Comparison of ENCODE assay signal across 8 cellular contexts in genomic region chr3:169772951-169773816, GRCh38. TPM values are rescaled to one million over a fixed set of nuclear protein-coding genes. Genes with fewer than 3 reads are reported as not detected.
A peak's percentile ranks its signal among the peaks of the same experiment; 100 is the strongest.
DNase-seq lines count a peak whose midpoint lies in the region; ATAC-seq, FAIRE-seq and TF ChIP-seq lines count a peak whose summit lies in the region.

Gene MYNN, plus strand, starts transcription at chr3:169773396. Its CDS starts 900 bp downstream, at chr3:169774296.

- H3K4me3 ChIP-seq in GM08714 (ENCODE audit: low read length) (peak within 1 kb of the TSS; percentile 77), pancreas (peak within 1 kb of the TSS; percentile 60 to 83 (median 72)), tibial artery (peak within 1 kb of the TSS; percentile 61 to 90)

- peaks cover 0 to 8% (median 0%) of the 10 kb centered on the region in 3 donors for H3K36me3 ChIP-seq in pancreas
- H3K36me3 ChIP-seq in tibial artery, result peaks cover 21 to 26% (median 24%) of the 10 kb centered on the region in 3 donors

- H3K9me3 ChIP-seq in pancreas (no peaks in the 10 kb centered on the region), tibial artery (no peaks in the 10 kb centered on the region)

- H3K9me3 Mint-ChIP-seq in HFFc6, result no peaks in the 10 kb centered on the region
- H3K9me3 Mint-ChIP-seq in activated naive CD8-positive, alpha-beta T cell (ENCODE audit: low read depth), result no peaks in the 10 kb centered on the region

- H3K36me3 Mint-ChIP-seq in HFFc6 (ENCODE audit: low read depth), result peaks cover 21% of the 10 kb centered on the region
- peaks cover 7% of the 10 kb centered on the region for H3K36me3 Mint-ChIP-seq in activated naive CD8-positive, alpha-beta T cell

- H3K27me3 ChIP-seq in pancreas (no peaks in the 10 kb centered on the region), tibial artery (no peaks in the 10 kb centered on the region)

- intact Hi-C loops in Right ventricle myocardium inferior (cut with DNase I) (loop anchor here (10.0 kb wide), 1 partner anchor 192 kb away; the partner anchor contains the start of gene SEC62), pancreas (cut with DNase I) (no loop called here), tibial artery (cut with DNase I; ENCODE audit: low total_unique reads) (no loop called here)

- H3K27ac ChIP-seq in pancreas, result peak within 1 kb of the TSS; percentile 95 to 99 (median 99)
- peak within 1 kb of the TSS; percentile 93 to 96 for H3K27ac ChIP-seq in tibial artery

- DNase-seq in HFFc6, result peak; percentile 82
- peak; percentile 48 for DNase-seq in NCI-H1048 (lab: John Stamatoyannopoulos, UW)
- DNase-seq in SKM-1 (lab: John Stamatoyannopoulos, UW; ENCODE audit: unreplicated experiment), result peak; percentile 86
- peak; percentile 97 for DNase-seq in Right ventricle myocardium inferior (ENCODE audit: missing footprints)
- DNase-seq in pancreas, result peak; percentile 86 to 95 (median 92)
- DNase-seq in tibial artery, result peak; percentile 92 to 95

- TF ChIP-seq CTCF in HFFc6 (IDR thresholded peaks at IDR 0.05) (peak; percentile 51), pancreas (IDR thresholded peaks at IDR 0.05) (no peak), tibial artery (IDR thresholded peaks at IDR 0.05) (no peak)

- ATAC-seq in Right ventricle myocardium inferior (peak; percentile 93), pancreas (peak; percentile 87 to 96 (median 90))

- peaks cover 7% of the 10 kb centered on the region for H3K27me3 Mint-ChIP-seq in HFFc6 (ENCODE audit: insufficient read depth)
- no peaks in the 10 kb centered on the region for H3K27me3 Mint-ChIP-seq in activated naive CD8-positive, alpha-beta T cell

- FAIRE-seq in pancreas (lab: Jason Lieb, UNC), result no peak

- peak within 1 kb of the TSS; percentile 99 for H3K27ac Mint-ChIP-seq in HFFc6
- peak within 1 kb of the TSS; percentile 100 for H3K27ac Mint-ChIP-seq in activated naive CD8-positive, alpha-beta T cell

- H3K4me1 ChIP-seq in pancreas, result peaks cover 12 to 23% (median 22%) of the 10 kb centered on the region in 3 donors
- peaks cover 0 to 24% (median 20%) of the 10 kb centered on the region in 4 donors for H3K4me1 ChIP-seq in tibial artery

- 0% methylated on average over 54 to 59 of the region's 59 CpGs for WGBS in pancreas, 2 donors

- H3K4me3 Mint-ChIP-seq in HFFc6, result peak within 1 kb of the TSS; percentile 99
- H3K4me3 Mint-ChIP-seq in activated naive CD8-positive, alpha-beta T cell, result peak within 1 kb of the TSS; percentile 100

- H3K4me1 Mint-ChIP-seq in HFFc6 (ENCODE audit: low read depth), result peaks cover 39% of the 10 kb centered on the region
- peaks cover 41% of the 10 kb centered on the region for H3K4me1 Mint-ChIP-seq in activated naive CD8-positive, alpha-beta T cell (ENCODE audit: low read depth)

RNA-seq across cellular contexts. Expression of gene MYNN, which starts in this region (rescaled TPM):
- 10 to 100 TPM; 10.9 to 13.8 (median 11.7) TPM for total RNA-seq in HFFc6 (2021; fragmentation: NEBNext Ultra II Directional; extraction: Animal tissue kit (Norgen Biotek cat#: 25700))
- total RNA-seq in Right ventricle myocardium inferior (12.2 TPM), pancreas (1 to 10 TPM; 5.0 to 9.1 (median 6.7) TPM)
- 1 to 10 TPM; 4.0 to 7.0 TPM for polyA plus RNA-seq in pancreas

Comparison
In these comparisons a context has a peak if more than half of its experiments do, and no peak if none do; other contexts are left out.
1. Peak in every context shown above with its lines: DNase-seq, ATAC-seq, H3K4me3 ChIP-seq and H3K27ac ChIP-seq.